ENCODE assay signal across 10 cellular contexts in genomic region chr7:50502001-50502684, GRCh38. TPM values are rescaled to one million over a fixed set of nuclear protein-coding genes. Genes with fewer than 3 reads are reported as not detected.
DNase-seq lines count a peak whose midpoint lies in the region; ATAC-seq, FAIRE-seq and TF ChIP-seq lines count a peak whose summit lies in the region.
"Had no signal": no experiment of that assay in that cellular context is flagged by ENCODE, and none has a peak within 500 bp of the region (broad histone marks: within the 10 kb centered on the region; RNA-seq: fewer than 3 reads in every experiment).

No MANE protein-coding gene starts in this region.

- no peaks in the 10 kb centered on the region for H3K9me1 ChIP-seq in keratinocyte (ENCODE audit: control insufficient read depth, extremely low read depth, insufficient read depth, low read length)

- H3K4me1 Mint-ChIP-seq in GM23338, result no peaks in the 10 kb centered on the region

- H2AFZ ChIP-seq in keratinocyte (ENCODE audit: control insufficient read depth, low read length), result no peak overlapping the region
- no peak overlapping the region for H2AFZ ChIP-seq in GM23338

- no peak for TF ChIP-seq POLR2A in spleen (IDR thresholded peaks at IDR 0.05)

- no peak overlapping the region for H3K4me3 Mint-ChIP-seq in GM23338

- intact Hi-C loops in spleen (cut with DNase I; ENCODE audit: low total_unique reads), result no loop called here

- H3K4me3 ChIP-seq in astrocyte of the spinal cord (ENCODE audit: low read depth, low read length), result no peak overlapping the region
- no peak overlapping the region for H3K4me3 ChIP-seq in keratinocyte (ENCODE audit: control insufficient read depth in 2 of 3, extremely low read depth in 1 of 3, insufficient read depth in 2 of 3, low read depth in 1 of 3, low read length in 3 of 3)
- no peak overlapping the region for H3K4me3 ChIP-seq in spleen
- H3K4me3 ChIP-seq in GM23338, result no peak overlapping the region

- H3K36me3 ChIP-seq in keratinocyte (ENCODE audit: control insufficient read depth in 2 of 2, extremely low read depth in 1 of 2, insufficient read depth in 2 of 2, low read length in 2 of 2) (no peaks in the 10 kb centered on the region), spleen (no peaks in the 10 kb centered on the region), GM23338 (ENCODE audit: insufficient read depth) (no peaks in the 10 kb centered on the region; the same call in 1 of the 2 replicates)

- H3K27me3 ChIP-seq in keratinocyte (ENCODE audit: control insufficient read depth, extremely low read depth, insufficient read depth, low read length) (no peaks in the 10 kb centered on the region), spleen (replicated peaks in 1 of 7) (peaks cover 0 to 5% (median 0%) of the 10 kb centered on the region in 7 donors), GM23338 (ENCODE audit: insufficient read depth) (no peaks in the 10 kb centered on the region)

- in situ Hi-C loops in astrocyte of the spinal cord (cut with HindIII; ENCODE audit: low sequenced_read_pairs), result no loop called here

- peaks cover 6% of the 10 kb centered on the region for H3K27me3 Mint-ChIP-seq in GM23338 (ENCODE audit: insufficient read depth, low read depth, poor library complexity)

- dilution Hi-C loops in keratinocyte (cut with MboI; ENCODE audit: extremely low pct_ligation_motif_present, low sequenced_read_pairs), result no loop called here

- no peaks in the 10 kb centered on the region for H3K9me3 ChIP-seq in keratinocyte (ENCODE audit: control insufficient read depth, low read depth, low read length)
- H3K9me3 ChIP-seq in spleen, result no peaks in the 10 kb centered on the region

- no peak overlapping the region for H3K9ac ChIP-seq in keratinocyte (ENCODE audit: control insufficient read depth, extremely low read depth, insufficient read depth, low read length)

- DNase-seq in H4 (ENCODE audit: low spot score) (peak; percentile 94), astrocyte of the spinal cord (ENCODE audit: low read depth, low spot score) (peak; percentile 95), keratinocyte (ENCODE audit: low read depth, low spot score) (peak; percentile 26), spleen (peak; percentile 53), activated gamma-delta T cell treated with Interleukin-2 at 50 U/mL for 16 hours (no peak), GM23338 (ENCODE audit: low spot score) (no peak)
- DNase-seq in activated CD4-positive, alpha-beta T cell treated with anti-CD3 and anti-CD28 coated beads, Interleukin-2, amount 50 U/mL, for 4 hours, result no peak
- DNase-seq: head of caudate nucleus, NCI-H345 had no signal

- no peaks in the 10 kb centered on the region for H3F3A ChIP-seq in GM23338 (replicated peaks; ENCODE audit: low read depth)

- H3K4me1 ChIP-seq in keratinocyte (ENCODE audit: control insufficient read depth, extremely low read depth, insufficient read depth, low read length), result peaks cover 20% of the 10 kb centered on the region
- H3K4me1 ChIP-seq in spleen, result peaks cover 5 to 7% (median 6%) of the 10 kb centered on the region in 6 donors
- no peaks in the 10 kb centered on the region for H3K4me1 ChIP-seq in GM23338 (ENCODE audit: insufficient read depth)

- no peak overlapping the region for H3K27ac Mint-ChIP-seq in GM23338

- H3K9me2 ChIP-seq in GM23338 (ENCODE audit: insufficient read depth), result 0 out of 2 replicates have a peak, but pooled peaks cover 3% of the 10 kb centered on the region

- H4K20me1 ChIP-seq in keratinocyte (ENCODE audit: control insufficient read depth, extremely low read depth, insufficient read depth, low read length) (no peaks in the 10 kb centered on the region), GM23338 (replicated peaks; ENCODE audit: insufficient read depth) (no peaks in the 10 kb centered on the region)

- H3K36me3 Mint-ChIP-seq in GM23338 (ENCODE audit: low read depth), result peaks cover 3% of the 10 kb centered on the region; the same call in 1 of the 3 replicates

- 48 to 92% (median 63%) methylated on average over 4 to 8 of the region's 8 CpGs for WGBS in spleen, 5 donors

- TF ChIP-seq CTCF in astrocyte of the spinal cord (IDR thresholded peaks at IDR 0.05; ENCODE audit: low read depth, low read length), result no peak
- no peak for TF ChIP-seq CTCF in keratinocyte (optimal IDR thresholded peaks at IDR 0.05 in 1 of 3, IDR thresholded peaks at IDR 0.05 in 1 of 3, conservative IDR thresholded peaks at IDR 0.05 in 1 of 3; ENCODE audit: extremely low read depth in 1 of 3, insufficient read depth in 2 of 3, low read length in 3 of 3)
- no peak for TF ChIP-seq CTCF in spleen (IDR thresholded peaks at IDR 0.05 in 8 of 11, conservative IDR thresholded peaks at IDR 0.05 in 3 of 11)
- no peak for TF ChIP-seq CTCF in GM23338 (conservative IDR thresholded peaks at IDR 0.05; ENCODE audit: low read depth in 2 of 2)

- no peak overlapping the region for H3K27ac ChIP-seq in keratinocyte (ENCODE audit: control insufficient read depth, insufficient read depth, low read length)
- H3K27ac ChIP-seq in spleen, result peak overlapping the region in 5 of 8 donors; percentile 21 to 59 (median 28)
- no peak overlapping the region for H3K27ac ChIP-seq in GM23338 (ENCODE audit: low read depth)

- H3K4me2 ChIP-seq in keratinocyte (ENCODE audit: control insufficient read depth, extremely low read depth, insufficient read depth, low read depth, low read length), result peak overlapping the region; percentile 18
- no peak overlapping the region for H3K4me2 ChIP-seq in GM23338

- FAIRE-seq in keratinocyte (lab: Jason Lieb, UNC), result peak; percentile 96

- H3K79me2 ChIP-seq in keratinocyte (ENCODE audit: control insufficient read depth, insufficient read depth, low read length) (no peaks in the 10 kb centered on the region), GM23338 (replicated peaks; ENCODE audit: insufficient read depth) (no peaks in the 10 kb centered on the region)

- no peaks in the 10 kb centered on the region; the same call in 2 of the 3 replicates for H3K9me3 Mint-ChIP-seq in GM23338

- ATAC-seq in GM23338 (no peak), HG02938 (IDR thresholded peaks at IDR 0.05; ENCODE audit: unreplicated experiment) (no peak)

TF ChIP-seq in GM23338, 12 proteins besides CTCF, POLR2A, EP300 and RAD21 (continues in another document):
- TF ChIP-seq NANOG (IDR thresholded peaks at IDR 0.05; ENCODE audit: borderline replicate concordance), result no peak
- no peak for TF ChIP-seq STAT1 (IDR thresholded peaks at IDR 0.05; ENCODE audit: unreplicated experiment)
- no peak for TF ChIP-seq EZH2 (IDR thresholded peaks at IDR 0.05; ENCODE audit: low read depth, unreplicated experiment)
- no peak for TF ChIP-seq JUNB (IDR thresholded peaks at IDR 0.05; ENCODE audit: unreplicated experiment)
- TF ChIP-seq CREB1 (CRISPR knock-in tag; IDR thresholded peaks at IDR 0.05; ENCODE audit: low read depth), result no peak
- no peak for TF ChIP-seq REST (IDR thresholded peaks at IDR 0.05; ENCODE audit: unreplicated experiment)
- no peak for TF ChIP-seq ETS1 (IDR thresholded peaks at IDR 0.05)

RNA-seq across cellular contexts. Expression of gene FIGNL1, which starts 52.0 kb away (rescaled TPM):
- total RNA-seq in H4 (2014; rRNA removed; shearing (Covaris generic)), result 46.2 and 51.8 TPM in 2 replicates
- polyA plus RNA-seq in keratinocyte (6.9 to 12.7 TPM (median 9.5 TPM) in 3 replicates), spleen (1 to 10 TPM; 5.0 to 9.3 (median 6.4) TPM), GM23338 (2016; fragmentation: Nextera tagmentation; extraction: Ambion mirVana) (5.5 and 6.6 TPM in 2 replicates)
- 5.0 TPM for polyA plus RNA-seq in keratinocyte (2011; ENCODE audit: low read depth)
- 2.8 and 4.8 TPM in 2 replicates for polyA plus RNA-seq in keratinocyte (2011; cell fraction: cytosol; rRNA removed)
- 6.3 and 8.7 TPM in 2 replicates for polyA plus RNA-seq in keratinocyte (2011; cell fraction: nucleus; rRNA removed)
- 4.0 and 8.5 TPM in 2 replicates for polyA plus RNA-seq in keratinocyte (2012; ENCODE audit: low replicate concordance)
- 18.8 to 31.3 TPM (median 20.5 TPM) in 3 replicates for polyA minus RNA-seq in keratinocyte
- polyA minus RNA-seq in keratinocyte (2011; cell fraction: cytosol; rRNA and poly(A)+ RNA removed), result 5.4 TPM
- polyA minus RNA-seq in keratinocyte (2011; cell fraction: nucleus; rRNA and poly(A)+ RNA removed), result 6.2 and 12.1 TPM in 2 replicates
- 10 to 100 TPM in 5 of 7 donors, 1 to 10 TPM in 2; 8.6 to 22.5 (median 14.4) TPM for total RNA-seq in spleen
- 15.8 and 24.9 TPM in 2 replicates for total RNA-seq in GM23338 (2014; rRNA removed; shearing (Covaris generic))

Comparison
In these comparisons a context has a peak if more than half of its experiments do, and no peak if none do; other contexts are left out.
1. DNase-seq: peak in H4 (single experiment), astrocyte of the spinal cord (single experiment), keratinocyte (single experiment) and spleen (single experiment); none in activated gamma-delta T cell treated with Interleukin-2 at 50 U/mL for 16 hours (single experiment), activated CD4-positive, alpha-beta T cell treated with anti-CD3 and anti-CD28 coated beads, Interleukin-2, amount 50 U/mL, for 4 hours (0 of 2) and GM23338 (single experiment).
2. H3K27ac ChIP-seq: peak in spleen (5 of 8); none in keratinocyte (single experiment) and GM23338 (single experiment).